In genomic region chr10:125442856-125443540, GRCh38 we compare ENCODE assay signal across 19 cellular contexts.
A peak's percentile ranks its signal among the peaks of the same experiment; 100 is the strongest.
DNase-seq lines count a peak whose midpoint lies in the region; FAIRE-seq and TF ChIP-seq lines count a peak whose summit lies in the region.
"Had no signal": no experiment of that assay in that cellular context is flagged by ENCODE, and none has a peak within 500 bp of the region (broad histone marks: within the 10 kb centered on the region; RNA-seq: fewer than 3 reads in every experiment).

No MANE protein-coding gene starts in this region.

- H3K4me3 ChIP-seq in bronchial epithelial cell (ENCODE audit: low read depth, low read length) = no peak overlapping the region
- no peak overlapping the region for H3K4me3 ChIP-seq in fibroblast of villous mesenchyme (ENCODE audit: low read depth, low read length)
- H3K4me3 ChIP-seq: GM23338 had no signal

- TF ChIP-seq CTCF in bronchial epithelial cell (IDR thresholded peaks at IDR 0.05; ENCODE audit: insufficient read depth, low read length, severe bottlenecking) (no peak), fibroblast of villous mesenchyme (IDR thresholded peaks at IDR 0.05; ENCODE audit: insufficient read depth, low read depth, low read length) (no peak)

- no peak for FAIRE-seq in bronchial epithelial cell (lab: Jason Lieb, UNC)
- FAIRE-seq: H54, HTR-8/SVneo had no signal

- H3K36me3 ChIP-seq in bronchial epithelial cell (ENCODE audit: control insufficient read depth, insufficient read depth, low read length) = no peaks in the 10 kb centered on the region
- H3K36me3 ChIP-seq: BE2C had no signal

- H3K27me3 ChIP-seq in bronchial epithelial cell (ENCODE audit: control insufficient read depth, insufficient read depth, low read length) = no peaks in the 10 kb centered on the region
- H3K27me3 ChIP-seq: BE2C had no signal

- DNase-seq in AG08396 (ENCODE audit: low spot score) = peak; percentile 12
- peak; percentile 58 for DNase-seq in bronchial epithelial cell (ENCODE audit: low read depth)
- peak; percentile 3 for DNase-seq in fibroblast of villous mesenchyme (ENCODE audit: low read depth)
- DNase-seq in non-pigmented ciliary epithelial cell (ENCODE audit: low read depth) = peak; percentile 19
- no peak for DNase-seq in NCI-H1105 (lab: John Stamatoyannopoulos, UW)
- DNase-seq in iPS-NIHi7 (ENCODE audit: extremely low spot score) = no peak
- DNase-seq in D341Med (ENCODE audit: low spot score) = no peak
- DNase-seq in NCI-H2227 (lab: John Stamatoyannopoulos, UW; ENCODE audit: unreplicated experiment) = no peak
- DNase-seq: 8988T; BE2C; C1 segment of cervical spinal cord; Caco-2; CD4-positive, CD25-positive, alpha-beta regulatory T cell; DMS79 treated with DMSO at 0.1 percent for 48 hours; GF-D8; HFFc6 had no signal

Comparison
In these comparisons a context has a peak if more than half of its experiments do, and no peak if none do; other contexts are left out.
1. DNase-seq: peak in AG08396 (single experiment), bronchial epithelial cell (single experiment), fibroblast of villous mesenchyme (single experiment) and non-pigmented ciliary epithelial cell (single experiment); none in NCI-H1105 (single experiment), iPS-NIHi7 (single experiment), D341Med (single experiment) and NCI-H2227 (single experiment).